8 cellular contexts compared by ENCODE assay signal in genomic region chr7:25565949-25566348, GRCh38.
DNase-seq lines count a peak whose midpoint lies in the region; ATAC-seq and FAIRE-seq lines count a peak whose summit lies in the region.

No MANE protein-coding gene starts in this region.

- DNase-seq in NCI-H2081 (lab: John Stamatoyannopoulos, UW) (peak; percentile 55 to 65), NCI-H2081 treated with DMSO at 0.1 percent for 48 hours (lab: John Stamatoyannopoulos, UW) (no peak), NCI-H1694 treated with DMSO at 0.1 percent for 48 hours (lab: John Stamatoyannopoulos, UW) (peak; percentile 81), brain pericyte (ENCODE audit: low read depth, low spot score) (peak; percentile 72), inferior parietal cortex (ENCODE audit: extremely low spot score) (peak; percentile 87)
- DNase-seq in stimulated activated CD4-positive, alpha-beta T cell treated with anti-CD3 and anti-CD28 coated beads, Interleukin-15, amount 100 ng/mL, for 1 hour (ENCODE audit: low read depth in 1 of 2, low spot score in 1 of 2) = peak; percentile 38 to 46

- FAIRE-seq in TTC549 (lab: Jason Lieb, UNC) = peak; percentile 97

- no peak for ATAC-seq in HG02938 (IDR thresholded peaks at IDR 0.05; ENCODE audit: unreplicated experiment)
